9 cellular contexts compared by ENCODE assay signal in the genomic region with DNA sequence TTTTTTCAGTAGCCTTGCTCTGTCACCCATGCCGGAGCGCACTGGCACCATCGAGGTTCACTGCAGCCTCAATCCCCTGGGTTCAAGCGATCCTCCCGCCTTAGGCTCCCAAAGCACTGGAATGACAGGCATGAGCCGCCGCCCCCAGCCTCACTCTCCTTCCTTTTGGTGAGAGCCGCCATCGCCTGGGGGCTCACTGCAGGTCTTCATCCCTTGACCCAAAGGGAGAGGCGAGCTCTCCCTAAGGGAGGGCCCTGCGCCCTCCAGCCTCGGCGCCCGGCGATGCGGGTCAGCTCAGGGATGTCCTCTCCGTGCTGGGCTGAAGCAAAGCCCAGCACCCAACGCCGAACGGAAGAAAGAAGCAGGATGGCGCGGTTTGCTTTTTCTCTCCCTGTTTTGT. TPM values are rescaled to one million over a fixed set of nuclear protein-coding genes. Genes with fewer than 3 reads are reported as not detected.
DNase-seq lines count a peak whose midpoint lies in the region; ATAC-seq and TF ChIP-seq lines count a peak whose summit lies in the region.
"Had no signal": no experiment of that assay in that cellular context is flagged by ENCODE, and none has a peak within 500 bp of the region (broad histone marks: within the 10 kb centered on the region; RNA-seq: fewer than 3 reads in every experiment).

No MANE protein-coding gene starts in this region.

- peaks cover 21% of the 10 kb centered on the region for H4K20me1 ChIP-seq in DND-41 (ENCODE audit: insufficient read depth, low read length)

- H3K27me3 Mint-ChIP-seq in CD14-positive monocyte (ENCODE audit: low read depth in 3 of 3) = peaks cover 0 to 5% (median 0%) of the 10 kb centered on the region in 3 donors
- H3K27me3 Mint-ChIP-seq in activated naive CD8-positive, alpha-beta T cell treated with anti-CD3 and anti-CD28 coated beads, Interleukin-2, amount 50 U/mL, for 24 hours = no peaks in the 10 kb centered on the region

- H3K27ac Mint-ChIP-seq in CD14-positive monocyte = peak overlapping the region; percentile 91 to 96 (median 95)
- peak overlapping the region; percentile 88 for H3K27ac Mint-ChIP-seq in activated naive CD8-positive, alpha-beta T cell treated with anti-CD3 and anti-CD28 coated beads, Interleukin-2, amount 50 U/mL, for 24 hours

- H3K4me3 Mint-ChIP-seq in CD14-positive monocyte = peak overlapping the region; percentile 82 to 92
- H3K4me3 Mint-ChIP-seq in activated naive CD8-positive, alpha-beta T cell treated with anti-CD3 and anti-CD28 coated beads, Interleukin-2, amount 50 U/mL, for 24 hours = peak overlapping the region; percentile 70

- TF ChIP-seq CTCF in CD14-positive monocyte (IDR thresholded peaks at IDR 0.05) = no peak
- TF ChIP-seq CTCF in DND-41 (IDR thresholded peaks at IDR 0.05; ENCODE audit: borderline replicate concordance, extremely low read depth, low read length, poor library complexity, severe bottlenecking) = no peak
- no peak for TF ChIP-seq CTCF in coronary artery (IDR thresholded peaks at IDR 0.05)
- no peak for TF ChIP-seq CTCF in gastroesophageal sphincter (IDR thresholded peaks at IDR 0.05)

- H3K27ac ChIP-seq in DND-41 (ENCODE audit: low read length) (peak overlapping the region; percentile 90), skin epidermis (peak overlapping the region in 18 of 21 experiments; percentile 3 to 92 (median 65)), coronary artery (peak overlapping the region in 1 of 2 donors; percentile 37), gastroesophageal sphincter (peak overlapping the region in 1 of 4 donors; percentile 22)

- TF ChIP-seq EP300 in gastroesophageal sphincter (IDR thresholded peaks at IDR 0.05) = no peak

- H3K79me2 ChIP-seq in DND-41 (ENCODE audit: insufficient read depth, low read length) = no peaks in the 10 kb centered on the region

- TF ChIP-seq POLR2A in gastroesophageal sphincter (IDR thresholded peaks at IDR 0.05) = no peak

- no peak overlapping the region for H2AFZ ChIP-seq in DND-41 (ENCODE audit: low read depth, low read length)

- no peaks in the 10 kb centered on the region for H3K9me3 Mint-ChIP-seq in CD14-positive monocyte
- no peaks in the 10 kb centered on the region for H3K9me3 Mint-ChIP-seq in activated naive CD8-positive, alpha-beta T cell treated with anti-CD3 and anti-CD28 coated beads, Interleukin-2, amount 50 U/mL, for 24 hours

- DNase-seq in CD14-positive monocyte (ENCODE audit: low spot score) = no peak
- no peak for DNase-seq in DND-41
- no peak for DNase-seq in activated naive CD8-positive, alpha-beta T cell treated with anti-CD3 and anti-CD28 coated beads, Interleukin-2, amount 50 U/mL, for 24 hours
- DNase-seq in UCSD-AML1 (lab: John Stamatoyannopoulos, UW; ENCODE audit: unreplicated experiment) = no peak
- no peak for DNase-seq in coronary artery (ENCODE audit: low spot score)
- DNase-seq: NCI-H1092, NCI-H226 had no signal

- peak overlapping the region in 1 of 2 experiments; percentile 13; a peak in 1 of 4 replicates for H3K4me3 ChIP-seq in DND-41 (ENCODE audit: low read depth in 1 of 2, low read length in 2 of 2)
- H3K4me3 ChIP-seq in skin epidermis = peak overlapping the region in 3 of 7 experiments; percentile 10 to 14 (median 14)
- H3K4me3 ChIP-seq in coronary artery = no peak overlapping the region
- peak overlapping the region in 1 of 2 donors; percentile 20 for H3K4me3 ChIP-seq in gastroesophageal sphincter

- peak overlapping the region; percentile 54 for H3K4me2 ChIP-seq in DND-41 (ENCODE audit: insufficient read depth, low read length)

- H3K9me3 ChIP-seq in DND-41 (ENCODE audit: insufficient read depth, low read length, severe bottlenecking) (no peaks in the 10 kb centered on the region), gastroesophageal sphincter (no peaks in the 10 kb centered on the region)

- 82% methylated on average over 3 of the region's 22 CpGs; no CpG with 5 or more reads in 1 of the 2 donors for WGBS in gastroesophageal sphincter (ENCODE audit: low coverage in 1 of 2), 2 donors

- peaks cover 9 to 25% of the 10 kb centered on the region in 2 donors for H3K36me3 Mint-ChIP-seq in CD14-positive monocyte
- peaks cover 10% of the 10 kb centered on the region for H3K36me3 Mint-ChIP-seq in activated naive CD8-positive, alpha-beta T cell treated with anti-CD3 and anti-CD28 coated beads, Interleukin-2, amount 50 U/mL, for 24 hours (ENCODE audit: low read depth)

- no peaks in the 10 kb centered on the region for H3K27me3 ChIP-seq in DND-41 (ENCODE audit: insufficient read depth, low read length, poor library complexity)
- H3K27me3 ChIP-seq in gastroesophageal sphincter = no peaks in the 10 kb centered on the region

- peaks cover 19% of the 10 kb centered on the region for H3K4me1 Mint-ChIP-seq in CD14-positive monocyte
- peaks cover 43% of the 10 kb centered on the region for H3K4me1 Mint-ChIP-seq in activated naive CD8-positive, alpha-beta T cell treated with anti-CD3 and anti-CD28 coated beads, Interleukin-2, amount 50 U/mL, for 24 hours

- H3K4me1 ChIP-seq in DND-41 (ENCODE audit: insufficient read depth, low read length) (peaks cover 38% of the 10 kb centered on the region), gastroesophageal sphincter (peaks cover 0 to 7% (median 0%) of the 10 kb centered on the region in 3 donors)

- intact Hi-C loops in CD14-positive monocyte (cut with micrococcal nuclease) = loop anchor here in 1 of 2 donors (5.0 kb wide), 1 partner anchor 58 kb away; no protein-coding TSS in a partner anchor

- peak overlapping the region; percentile 46 for H3K9ac ChIP-seq in DND-41 (ENCODE audit: low read depth, low read length)

- ATAC-seq in DND-41 (ENCODE audit: insufficient read depth, low read depth) = no peak
- ATAC-seq in activated naive CD8-positive, alpha-beta T cell treated with anti-CD3 and anti-CD28 coated beads, Interleukin-2, amount 50 U/mL, for 24 hours = no peak
- no peak for ATAC-seq in gastroesophageal sphincter

- H3K36me3 ChIP-seq in DND-41 (ENCODE audit: insufficient read depth, low read length) (peaks cover 44% of the 10 kb centered on the region), gastroesophageal sphincter (peaks cover 0 to 61% of the 10 kb centered on the region in 2 donors)

RNA-seq across cellular contexts. Expression of a gene that starts 23.2 kb away (rescaled TPM):
- 10 to 100 TPM; 18.0 to 20.2 TPM for polyA plus RNA-seq in CD14-positive monocyte
- 100 to 1,000 TPM in 1 of 4 donors, 10 to 100 TPM in 3; 65.6 to 122 (median 82.4) TPM for total RNA-seq in gastroesophageal sphincter

RNA-seq across cellular contexts. Expression of a gene that starts 34.0 kb away (rescaled TPM):
- 10 to 100 TPM; 30.5 to 40.2 TPM for polyA plus RNA-seq in CD14-positive monocyte
- total RNA-seq in gastroesophageal sphincter = 100 to 1,000 TPM in 1 of 4 donors, 10 to 100 TPM in 3; 53.3 to 112 (median 69.7) TPM
